In genomic region chrX:19885732-19886131, GRCh38 we compare ENCODE assay signal across 10 cellular contexts. TPM values are rescaled to one million over a fixed set of nuclear protein-coding genes. Genes with fewer than 3 reads are reported as not detected.
A peak's percentile ranks its signal among the peaks of the same experiment; 100 is the strongest.
DNase-seq lines count a peak whose midpoint lies in the region; ATAC-seq, FAIRE-seq and TF ChIP-seq lines count a peak whose summit lies in the region.
"Had no signal": no experiment of that assay in that cellular context is flagged by ENCODE, and none has a peak within 500 bp of the region (broad histone marks: within the 10 kb centered on the region; RNA-seq: fewer than 3 reads in every experiment).

No MANE protein-coding gene starts in this region.

- FAIRE-seq in GM12891 (lab: Jason Lieb, UNC) (peak; percentile 96), D721Med (lab: Jason Lieb, UNC) (no peak)

- peak overlapping the region; percentile 63; the same call in 1 of the 2 replicates for H3K4me3 ChIP-seq in AG04449 (ENCODE audit: low read depth, low read length)
- H3K4me3 ChIP-seq: mucosa of descending colon had no signal

- peak overlapping the region; percentile 80 for H3K4me3 Mint-ChIP-seq in activated CD4-positive, alpha-beta memory T cell treated with anti-CD3 and anti-CD28 coated beads for 36 hours
- peak overlapping the region; percentile 72 for H3K4me3 Mint-ChIP-seq in mesothelial cell of epicardium

- intact Hi-C loops in activated CD4-positive, alpha-beta memory T cell treated with anti-CD3 and anti-CD28 coated beads for 36 hours (cut with micrococcal nuclease), result loop anchor here (1.0 to 5.0 kb wide), 4 partner anchors 43 to 258 kb away; no protein-coding TSS in a partner anchor
- intact Hi-C loops in left colon (cut with DNase I, micrococcal nuclease), result no loop called here

- ATAC-seq in left colon, result no peak
- ATAC-seq: mucosa of descending colon had no signal

- TF ChIP-seq CTCF in AG04449 (IDR thresholded peaks at IDR 0.05; ENCODE audit: insufficient read depth, low read length, missing control alignments) (no peak), mesothelial cell of epicardium (IDR thresholded peaks at IDR 0.05; ENCODE audit: unreplicated experiment) (no peak), GM13977 (IDR thresholded peaks at IDR 0.05; ENCODE audit: extremely low read depth, insufficient read depth, missing control alignments) (no peak), D721Med (IDR thresholded peaks at IDR 0.05; ENCODE audit: insufficient read depth, missing control alignments) (no peak)

- H3K4me1 Mint-ChIP-seq in activated CD4-positive, alpha-beta memory T cell treated with anti-CD3 and anti-CD28 coated beads for 36 hours (ENCODE audit: low read depth), result peaks cover 62% of the 10 kb centered on the region
- peaks cover 24% of the 10 kb centered on the region for H3K4me1 Mint-ChIP-seq in mesothelial cell of epicardium

- H3K9me3 Mint-ChIP-seq in activated CD4-positive, alpha-beta memory T cell treated with anti-CD3 and anti-CD28 coated beads for 36 hours, result no peaks in the 10 kb centered on the region
- peaks cover 9% of the 10 kb centered on the region for H3K9me3 Mint-ChIP-seq in mesothelial cell of epicardium

- peak overlapping the region; percentile 6 for H3K27ac Mint-ChIP-seq in activated CD4-positive, alpha-beta memory T cell treated with anti-CD3 and anti-CD28 coated beads for 36 hours
- no peak overlapping the region for H3K27ac Mint-ChIP-seq in mesothelial cell of epicardium

- DNase-seq in AG04449 (ENCODE audit: low read depth, low spot score) (no peak), GM12891 (ENCODE audit: insufficient read length, low spot score) (no peak), mesothelial cell of epicardium (ENCODE audit: low spot score in 2 of 2, unreplicated experiment in 2 of 2) (no peak), GM13977 (ENCODE audit: low spot score) (no peak), AG08395 (ENCODE audit: low spot score) (no peak), D721Med (ENCODE audit: insufficient read length, low spot score) (no peak), left colon (no peak)
- no peak for DNase-seq in activated CD4-positive, alpha-beta memory T cell treated with anti-CD3 and anti-CD28 coated beads for 36 hours
- DNase-seq: mucosa of descending colon, NCI-H2081 had no signal

- no peaks in the 10 kb centered on the region for H3K36me3 Mint-ChIP-seq in activated CD4-positive, alpha-beta memory T cell treated with anti-CD3 and anti-CD28 coated beads for 36 hours
- no peaks in the 10 kb centered on the region for H3K36me3 Mint-ChIP-seq in mesothelial cell of epicardium

- in situ Hi-C loops in GM13977 (cut with MboI; ENCODE audit: low pct_unique_long_range_greater_than_20kb, low sequenced_read_pairs, unreplicated experiment), result no loop called here

- H3K27me3 Mint-ChIP-seq in activated CD4-positive, alpha-beta memory T cell treated with anti-CD3 and anti-CD28 coated beads for 36 hours, result no peaks in the 10 kb centered on the region
- no peaks in the 10 kb centered on the region for H3K27me3 Mint-ChIP-seq in mesothelial cell of epicardium (ENCODE audit: low read depth)

- CTCF ChIA-PET in AG04449 (lab: Yijun Ruan, JAX), result interaction anchor here (1.4 kb wide), 1 partner anchor 292 kb away, joined by 5 read pairs; no protein-coding TSS in a partner anchor
- CTCF ChIA-PET in activated CD4-positive, alpha-beta memory T cell treated with anti-CD3 and anti-CD28 coated beads for 36 hours (lab: Charles Lee), result interaction anchor here (0.7 kb wide), 1 partner anchor 292 kb away, joined by 3 read pairs; no protein-coding TSS in a partner anchor

- POLR2A ChIA-PET in AG04449 (lab: Yijun Ruan, JAX), result no interaction called here
- POLR2A ChIA-PET in activated CD4-positive, alpha-beta memory T cell treated with anti-CD3 and anti-CD28 coated beads for 36 hours (lab: Charles Lee), result interaction anchor here (1.6 kb wide), 1 partner anchor 45 kb away, joined by 3 read pairs; no protein-coding TSS in a partner anchor

- TF ChIP-seq POLR2A in GM12891 (IDR thresholded peaks at IDR 0.05; ENCODE audit: low read depth, low read length), result no peak

TF ChIP-seq in GM12891, 5 proteins besides CTCF, POLR2A, EP300 and RAD21:
- TF ChIP-seq SPI1 (IDR thresholded peaks at IDR 0.05; ENCODE audit: low read depth, low read length) (no peak), POU2F2 (IDR thresholded peaks at IDR 0.05; ENCODE audit: low read depth, low read length) (no peak)

RNA-seq across cellular contexts. Expression of gene SH3KBP1, which starts 1.7 kb away (rescaled TPM):
- polyA plus RNA-seq in GM12891 (2012; ENCODE audit: low read depth, missing spikeins), result 103 TPM
- total RNA-seq in activated CD4-positive, alpha-beta memory T cell treated with anti-CD3 and anti-CD28 coated beads for 36 hours, result 10 to 100 TPM; 81.3 to 87.4 TPM
- total RNA-seq in mesothelial cell of epicardium (30.6 to 35.9 TPM (median 32.8 TPM) in 3 replicates), left colon (10 to 100 TPM; 54.6 to 95.7 TPM)
